8 cellular contexts compared by ENCODE assay signal in the genomic region with DNA sequence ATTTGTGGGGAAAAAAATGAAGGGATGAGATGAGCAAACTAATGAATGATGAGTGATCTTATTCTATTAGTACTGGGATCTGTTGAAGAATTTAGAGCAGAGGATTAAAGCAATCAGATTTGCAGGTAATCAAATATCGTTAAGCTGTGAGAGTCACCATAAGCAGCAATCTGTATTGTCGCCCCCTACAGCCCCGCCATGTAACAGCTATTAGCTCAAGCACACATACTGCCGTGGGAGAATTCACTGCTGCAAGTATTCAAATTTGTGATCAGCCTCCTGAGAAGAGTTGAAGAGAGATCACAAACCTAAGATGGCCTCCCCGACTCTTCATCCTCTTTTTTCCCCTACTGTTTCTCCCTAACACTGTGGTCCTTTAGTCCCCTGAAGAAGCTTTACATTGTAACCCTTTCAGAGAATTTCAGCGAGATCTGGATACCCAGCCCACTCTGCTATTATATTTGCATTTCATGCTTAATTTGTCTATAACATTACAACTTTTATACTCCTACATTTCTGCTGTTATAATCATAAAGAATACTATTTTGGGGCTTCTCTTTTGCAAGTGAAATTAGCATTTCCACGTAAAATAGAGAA. TPM values are rescaled to one million over a fixed set of nuclear protein-coding genes. Genes with fewer than 3 reads are reported as not detected.
A peak's percentile ranks its signal among the peaks of the same experiment; 100 is the strongest.
DNase-seq lines count a peak whose midpoint lies in the region; ATAC-seq, FAIRE-seq and TF ChIP-seq lines count a peak whose summit lies in the region.

No MANE protein-coding gene starts in this region.

- TF ChIP-seq EP300 in A549 (IDR thresholded peaks at IDR 0.05) = no peak

- no peak overlapping the region for H3K4me2 ChIP-seq in A549

- FAIRE-seq in A549 (lab: Jason Lieb, UNC) = peak; percentile 67

- intact Hi-C loops in adrenal gland (cut with DNase I) (no loop called here), thyroid gland (cut with DNase I) (no loop called here)

- CTCF ChIA-PET in A549 (lab: Yijun Ruan, JAX) = interaction anchor here (0.6 to 2.0 kb wide), 8 partner anchors 16 to 169 kb away, joined by 3 to 8 read pairs (median 4); a partner anchor contains a TSS
- CTCF ChIA-PET in GM10248 (lab: Yijun Ruan, JAX) = interaction anchor here (1.1 to 1.7 kb wide), 7 partner anchors 30 to 112 kb away, joined by 3 to 8 read pairs (median 4); a partner anchor contains a TSS

- TF ChIP-seq CTCF in A549 (IDR thresholded peaks at IDR 0.05) (peak; percentile 43), GM10248 (IDR thresholded peaks at IDR 0.05; ENCODE audit: control extremely low read depth, extremely low read depth, low read depth, missing control alignments) (peak; percentile 53), adrenal gland (IDR thresholded peaks at IDR 0.05) (peak in 5 of 6 experiments; percentile 18 to 55 (median 35)), thyroid gland (IDR thresholded peaks at IDR 0.05) (peak in 3 of 6 experiments; percentile 17 to 62 (median 28))

- peak; percentile 18 to 36 for DNase-seq in A549 (ENCODE audit: low read depth in 1 of 2, low spot score in 1 of 2)
- DNase-seq in GM10248 (ENCODE audit: extremely low spot score) = peak; percentile 28
- peak; percentile 60 for DNase-seq in NCI-H82 treated with DMSO at 0.1 percent for 48 hours (lab: John Stamatoyannopoulos, UW; ENCODE audit: unreplicated experiment)
- DNase-seq in adrenal gland = peak in 5 of 7 donors; percentile 24 to 54 (median 39)
- peak; percentile 56 for DNase-seq in left kidney (ENCODE audit: low read depth, low spot score)
- DNase-seq in thyroid gland = peak; percentile 16 to 30
- DNase-seq in effector CD4-positive, alpha-beta T cell = no peak

- H3K4me3 ChIP-seq in A549 (no peak overlapping the region), adrenal gland (no peak overlapping the region), thyroid gland (replicated peaks in 1 of 3) (no peak overlapping the region)

- POLR2A ChIA-PET in A549 (lab: Yijun Ruan, JAX) = no interaction called here
- POLR2A ChIA-PET in GM10248 (lab: Yijun Ruan, JAX) = no interaction called here

- H3K27ac ChIP-seq in A549 (no peak overlapping the region), adrenal gland (no peak overlapping the region), thyroid gland (no peak overlapping the region)

- no peaks in the 10 kb centered on the region for H3K36me3 ChIP-seq in adrenal gland (replicated peaks in 1 of 2)
- H3K36me3 ChIP-seq in thyroid gland = no peaks in the 10 kb centered on the region

- TF ChIP-seq RAD21 in A549 (conservative IDR thresholded peaks at IDR 0.05 in 1 of 2, IDR thresholded peaks at IDR 0.05 in 1 of 2) = no peak

- ATAC-seq in A549 (peak; percentile 62 to 84; a peak in 4 of 6 replicates), GM19023 (IDR thresholded peaks at IDR 0.05; ENCODE audit: unreplicated experiment) (no peak)

- peaks cover 6% of the 10 kb centered on the region; the same call in 1 of the 3 replicates for H3K9me3 ChIP-seq in A549
- H3K9me3 ChIP-seq in adrenal gland (replicated peaks in 1 of 3) = no peaks in the 10 kb centered on the region
- no peaks in the 10 kb centered on the region for H3K9me3 ChIP-seq in thyroid gland

- H3K27me3 ChIP-seq in adrenal gland (peaks cover 7% of the 10 kb centered on the region), thyroid gland (no peaks in the 10 kb centered on the region)

- TF ChIP-seq POLR2A in A549 (IDR thresholded peaks at IDR 0.05; ENCODE audit: low read length) (no peak), adrenal gland (IDR thresholded peaks at IDR 0.05) (no peak), thyroid gland (IDR thresholded peaks at IDR 0.05) (no peak)

- 17% methylated on average over 7 of the region's 7 CpGs for WGBS in A549 (ENCODE audit: missing lambda C conversion rate)
- WGBS in adrenal gland, 4 donors = 27 to 32% (median 28%) methylated on average over 7 of the region's 7 CpGs
- 30 to 31% methylated on average over 7 of the region's 7 CpGs for WGBS in thyroid gland, 2 donors

- H3K4me1 ChIP-seq in A549 = no peaks in the 10 kb centered on the region
- H3K4me1 ChIP-seq in adrenal gland (replicated peaks in 1 of 2) = no peaks in the 10 kb centered on the region
- H3K4me1 ChIP-seq in thyroid gland = no peaks in the 10 kb centered on the region

TF ChIP-seq in A549, 52 proteins besides CTCF, POLR2A, EP300 and RAD21 (continues in another document):
- TF ChIP-seq KDM1A (IDR thresholded peaks at IDR 0.05; ENCODE audit: low read depth) (no peak), HOXA7 (CRISPR knock-in tag; IDR thresholded peaks at IDR 0.05) (no peak), SREBF2 (IDR thresholded peaks at IDR 0.05) (no peak), TP53 (CRISPR knock-in tag; IDR thresholded peaks at IDR 0.05) (no peak), NFE2L2 (conservative IDR thresholded peaks at IDR 0.05; ENCODE audit: low read length) (no peak), CBX2 (IDR thresholded peaks at IDR 0.05; ENCODE audit: borderline replicate concordance, low read depth) (no peak), RNF2 (IDR thresholded peaks at IDR 0.05; ENCODE audit: borderline replicate concordance, low read depth) (no peak), POLR2AphosphoS2 (conservative IDR thresholded peaks at IDR 0.05; ENCODE audit: low read length) (no peak), FOSL2 (IDR thresholded peaks at IDR 0.05) (no peak), FOSL2 (CRISPR knock-in tag; IDR thresholded peaks at IDR 0.05) (no peak), KDM5A (IDR thresholded peaks at IDR 0.05) (no peak)
- TF ChIP-seq, protein P1, sequence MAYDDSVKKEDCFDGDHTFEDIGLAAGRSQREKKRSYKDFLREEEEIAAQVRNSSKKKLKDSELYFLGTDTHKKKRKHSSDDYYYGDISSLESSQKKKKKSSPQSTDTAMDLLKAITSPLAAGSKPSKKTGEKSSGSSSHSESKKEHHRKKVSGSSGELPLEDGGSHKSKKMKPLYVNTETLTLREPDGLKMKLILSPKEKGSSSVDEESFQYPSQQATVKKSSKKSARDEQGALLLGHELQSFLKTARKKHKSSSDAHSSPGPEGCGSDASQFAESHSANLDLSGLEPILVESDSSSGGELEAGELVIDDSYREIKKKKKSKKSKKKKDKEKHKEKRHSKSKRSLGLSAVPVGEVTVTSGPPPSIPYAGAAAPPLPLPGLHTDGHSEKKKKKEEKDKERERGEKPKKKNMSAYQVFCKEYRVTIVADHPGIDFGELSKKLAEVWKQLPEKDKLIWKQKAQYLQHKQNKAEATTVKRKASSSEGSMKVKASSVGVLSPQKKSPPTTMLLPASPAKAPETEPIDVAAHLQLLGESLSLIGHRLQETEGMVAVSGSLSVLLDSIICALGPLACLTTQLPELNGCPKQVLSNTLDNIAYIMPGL (CRISPR knock-in tag; IDR thresholded peaks at IDR 0.05; ENCODE audit: borderline replicate concordance) = no peak
- TF ChIP-seq, protein P2, sequence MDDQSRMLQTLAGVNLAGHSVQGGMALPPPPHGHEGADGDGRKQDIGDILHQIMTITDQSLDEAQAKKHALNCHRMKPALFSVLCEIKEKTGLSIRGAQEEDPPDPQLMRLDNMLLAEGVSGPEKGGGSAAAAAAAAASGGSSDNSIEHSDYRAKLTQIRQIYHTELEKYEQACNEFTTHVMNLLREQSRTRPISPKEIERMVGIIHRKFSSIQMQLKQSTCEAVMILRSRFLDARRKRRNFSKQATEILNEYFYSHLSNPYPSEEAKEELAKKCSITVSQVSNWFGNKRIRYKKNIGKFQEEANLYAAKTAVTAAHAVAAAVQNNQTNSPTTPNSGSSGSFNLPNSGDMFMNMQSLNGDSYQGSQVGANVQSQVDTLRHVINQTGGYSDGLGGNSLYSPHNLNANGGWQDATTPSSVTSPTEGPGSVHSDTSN (IDR thresholded peaks at IDR 0.05) = no peak
- TF ChIP-seq, protein P3, sequence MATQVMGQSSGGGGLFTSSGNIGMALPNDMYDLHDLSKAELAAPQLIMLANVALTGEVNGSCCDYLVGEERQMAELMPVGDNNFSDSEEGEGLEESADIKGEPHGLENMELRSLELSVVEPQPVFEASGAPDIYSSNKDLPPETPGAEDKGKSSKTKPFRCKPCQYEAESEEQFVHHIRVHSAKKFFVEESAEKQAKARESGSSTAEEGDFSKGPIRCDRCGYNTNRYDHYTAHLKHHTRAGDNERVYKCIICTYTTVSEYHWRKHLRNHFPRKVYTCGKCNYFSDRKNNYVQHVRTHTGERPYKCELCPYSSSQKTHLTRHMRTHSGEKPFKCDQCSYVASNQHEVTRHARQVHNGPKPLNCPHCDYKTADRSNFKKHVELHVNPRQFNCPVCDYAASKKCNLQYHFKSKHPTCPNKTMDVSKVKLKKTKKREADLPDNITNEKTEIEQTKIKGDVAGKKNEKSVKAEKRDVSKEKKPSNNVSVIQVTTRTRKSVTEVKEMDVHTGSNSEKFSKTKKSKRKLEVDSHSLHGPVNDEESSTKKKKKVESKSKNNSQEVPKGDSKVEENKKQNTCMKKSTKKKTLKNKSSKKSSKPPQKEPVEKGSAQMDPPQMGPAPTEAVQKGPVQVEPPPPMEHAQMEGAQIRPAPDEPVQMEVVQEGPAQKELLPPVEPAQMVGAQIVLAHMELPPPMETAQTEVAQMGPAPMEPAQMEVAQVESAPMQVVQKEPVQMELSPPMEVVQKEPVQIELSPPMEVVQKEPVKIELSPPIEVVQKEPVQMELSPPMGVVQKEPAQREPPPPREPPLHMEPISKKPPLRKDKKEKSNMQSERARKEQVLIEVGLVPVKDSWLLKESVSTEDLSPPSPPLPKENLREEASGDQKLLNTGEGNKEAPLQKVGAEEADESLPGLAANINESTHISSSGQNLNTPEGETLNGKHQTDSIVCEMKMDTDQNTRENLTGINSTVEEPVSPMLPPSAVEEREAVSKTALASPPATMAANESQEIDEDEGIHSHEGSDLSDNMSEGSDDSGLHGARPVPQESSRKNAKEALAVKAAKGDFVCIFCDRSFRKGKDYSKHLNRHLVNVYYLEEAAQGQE (IDR thresholded peaks at IDR 0.05) = no peak

RNA-seq across cellular contexts. Expression of a gene that starts 28.5 kb away (rescaled TPM):
- polyA plus RNA-seq in A549 (2011; rRNA removed) = 0.01 TPM in 1 of 2 replicates, not detected in the other
- not detected in 2 replicates for polyA plus RNA-seq in A549 (2012; cell fraction: cytosol; rRNA removed)
- polyA plus RNA-seq in A549 (2012; cell fraction: nucleus; rRNA removed) = not detected in 2 replicates
- polyA plus RNA-seq in A549 (2017; fragmentation: RNase III; extraction: RNeasy Plus Mini Kit Qiagen cat#74134 plus additional on column Dnase treatment) = not detected in 3 replicates
- polyA minus RNA-seq in A549 (2011; rRNA and poly(A)+ RNA removed) = not detected in 2 replicates
- 1 to 10 TPM in 1 of 8 donors, under 1 TPM in 6, not detected in 1; 0.09 to 1.7 (median 0.18) TPM for total RNA-seq in adrenal gland
- under 1 TPM; 0.13 to 0.16 (median 0.16) TPM for polyA plus RNA-seq in adrenal gland
- total RNA-seq in thyroid gland = 1 to 10 TPM in 3 of 4 donors, under 1 TPM in 1; 0.67 to 2.1 (median 1.4) TPM

RNA-seq across cellular contexts. Expression of a gene that starts 59.9 kb away (rescaled TPM):
- polyA plus RNA-seq in A549 (2011; rRNA removed) (0.72 and 1.6 TPM in 2 replicates), A549 (2017; fragmentation: RNase III; extraction: RNeasy Plus Mini Kit Qiagen cat#74134 plus additional on column Dnase treatment) (3.1 to 4.4 TPM (median 3.9 TPM) in 3 replicates), adrenal gland (10 to 100 TPM; 13.4 to 19.8 (median 16.6) TPM)
- polyA plus RNA-seq in A549 (2012; cell fraction: cytosol; rRNA removed) = 1.0 and 1.4 TPM in 2 replicates
- polyA plus RNA-seq in A549 (2012; cell fraction: nucleus; rRNA removed) = 0.80 and 0.97 TPM in 2 replicates
- 1.1 and 1.7 TPM in 2 replicates for polyA minus RNA-seq in A549 (2011; rRNA and poly(A)+ RNA removed)
- total RNA-seq in adrenal gland (10 to 100 TPM in 7 of 8 donors, 1 to 10 TPM in 1; 9.0 to 22.4 (median 14.1) TPM), thyroid gland (10 to 100 TPM; 11.8 to 18.7 (median 16.5) TPM)
